Comparison of ENCODE assay signal across 18 cellular contexts in genomic region chr3:13620776-13621365, GRCh38.
A peak's percentile ranks its signal among the peaks of the same experiment; 100 is the strongest.
DNase-seq lines count a peak whose midpoint lies in the region; ATAC-seq and TF ChIP-seq lines count a peak whose summit lies in the region.
"Had no signal": no experiment of that assay in that cellular context is flagged by ENCODE, and none has a peak within 500 bp of the region (broad histone marks: within the 10 kb centered on the region; RNA-seq: fewer than 3 reads in every experiment).

No MANE protein-coding gene starts in this region.

- H3K4me3 Mint-ChIP-seq in CD8-positive, alpha-beta T cell = no peak overlapping the region
- no peak overlapping the region for H3K4me3 Mint-ChIP-seq in effector memory CD8-positive, alpha-beta T cell
- H3K4me3 Mint-ChIP-seq: H9 had no signal

- H2BK5ac ChIP-seq in neuronal stem cell (ENCODE audit: low read length) = peak overlapping the region; percentile 25

- H3K9ac ChIP-seq in neuronal stem cell (ENCODE audit: low read depth, low read length, poor library complexity) = no peak overlapping the region

- ATAC-seq in CD8-positive, alpha-beta T cell = no peak
- ATAC-seq in effector memory CD8-positive, alpha-beta T cell (replicated peaks) = no peak
- ATAC-seq in HG03139 (IDR thresholded peaks at IDR 0.05; ENCODE audit: unreplicated experiment) (no peak), HG03521 (IDR thresholded peaks at IDR 0.05; ENCODE audit: unreplicated experiment) (no peak)
- ATAC-seq: K562, SK-N-SH treated with all-trans-retinoic acid at 6 μM for 48 hours had no signal

- DNase-seq in CD8-positive, alpha-beta T cell = no peak
- no peak for DNase-seq in effector memory CD8-positive, alpha-beta T cell
- DNase-seq in neuronal stem cell (ENCODE audit: low spot score) (no peak), DMS 273 (lab: John Stamatoyannopoulos, UW; ENCODE audit: unreplicated experiment) (no peak)
- DNase-seq: GDM1, H9, NCI-H1105 treated with DMSO at 0.1 percent for 48 hours, NCI-H1694, NCI-H2081 treated with DMSO at 0.1 percent for 48 hours, NCI-H510A, NCI-H774, SIG-M5 had no signal

- CTCF ChIA-PET in CD8-positive, alpha-beta T cell (lab: Charles Lee) = interaction anchor here (1.3 to 2.3 kb wide), 2 partner anchors 11 to 28 kb away, joined by 3 to 7 read pairs; no protein-coding TSS in a partner anchor

- POLR2A ChIA-PET in CD8-positive, alpha-beta T cell (lab: Charles Lee) = no interaction called here

- no peak overlapping the region for H4K91ac ChIP-seq in neuronal stem cell (ENCODE audit: low read depth, low read length, poor library complexity)

- H3K4me2 ChIP-seq in neuronal stem cell (ENCODE audit: insufficient read depth, low read length, poor library complexity, severe bottlenecking) = no peak overlapping the region

- H3K79me1 ChIP-seq in neuronal stem cell (ENCODE audit: low read depth, low read length) = no peaks in the 10 kb centered on the region

- peaks cover 9% of the 10 kb centered on the region for H3K4me1 ChIP-seq in CD8-positive, alpha-beta T cell (ENCODE audit: insufficient read depth, low read length)
- peaks cover 10 to 20% of the 10 kb centered on the region in 2 donors for H3K4me1 ChIP-seq in neuronal stem cell (ENCODE audit: control insufficient read depth in 2 of 2, insufficient read depth in 1 of 2, low read depth in 1 of 2, low read length in 2 of 2)

- H3K4me1 Mint-ChIP-seq in CD8-positive, alpha-beta T cell (ENCODE audit: low read depth) = peaks cover 10% of the 10 kb centered on the region
- H3K4me1 Mint-ChIP-seq in effector memory CD8-positive, alpha-beta T cell (ENCODE audit: low read depth in 2 of 2) = peaks cover 6% of the 10 kb centered on the region in 2 donors

- WGBS in neuronal stem cell (ENCODE audit: extremely low coverage in 2 of 2, insufficient read length in 2 of 2, insufficient replicate concordance in 1 of 2), 2 donors = no CpG with 5 or more reads among the region's 12 CpGs

- no peaks in the 10 kb centered on the region for H3K9me3 ChIP-seq in CD8-positive, alpha-beta T cell (ENCODE audit: low read length)
- H3K9me3 ChIP-seq in KOPT-K1 (ENCODE audit: insufficient read depth, low read length, poor library complexity, severe bottlenecking) = no peaks in the 10 kb centered on the region
- H3K9me3 ChIP-seq in neuronal stem cell (replicated peaks in 1 of 2; ENCODE audit: control insufficient read depth in 2 of 2, insufficient read depth in 1 of 2, low read depth in 1 of 2, low read length in 2 of 2) = no peaks in the 10 kb centered on the region

- H3K27ac Mint-ChIP-seq in CD8-positive, alpha-beta T cell = peak overlapping the region; percentile 94
- peak overlapping the region; percentile 82 to 91 for H3K27ac Mint-ChIP-seq in effector memory CD8-positive, alpha-beta T cell

- peak overlapping the region; percentile 52 for H3K27ac ChIP-seq in CD8-positive, alpha-beta T cell (ENCODE audit: low read depth, low read length)
- H3K27ac ChIP-seq in KOPT-K1 (ENCODE audit: low read depth, low read length, poor library complexity, severe bottlenecking) (peak overlapping the region; percentile 72), neuronal stem cell (replicated peaks; ENCODE audit: low read length) (no peak overlapping the region)
- H3K27ac ChIP-seq: C4-2B had no signal

- H3K14ac ChIP-seq in neuronal stem cell (ENCODE audit: low read length) = no peak overlapping the region

- H2BK15ac ChIP-seq in neuronal stem cell (ENCODE audit: low read length) = no peak overlapping the region

- no peaks in the 10 kb centered on the region for H3K9me3 Mint-ChIP-seq in CD8-positive, alpha-beta T cell
- peaks cover 0 to 4% of the 10 kb centered on the region in 2 donors for H3K9me3 Mint-ChIP-seq in effector memory CD8-positive, alpha-beta T cell
- H3K9me3 Mint-ChIP-seq: H9 had no signal

- H3K4me3 ChIP-seq in CD8-positive, alpha-beta T cell (ENCODE audit: low read depth, low read length) = peak overlapping the region; percentile 26
- H3K4me3 ChIP-seq in neuronal stem cell (ENCODE audit: low read length in 2 of 2) = no peak overlapping the region
- H3K4me3 ChIP-seq: K562 had no signal

- H3K36me3 Mint-ChIP-seq in CD8-positive, alpha-beta T cell = peaks cover 33% of the 10 kb centered on the region
- no peaks in the 10 kb centered on the region for H3K36me3 Mint-ChIP-seq in effector memory CD8-positive, alpha-beta T cell (ENCODE audit: insufficient read depth)

- no peak overlapping the region for H4K8ac ChIP-seq in neuronal stem cell (ENCODE audit: low read depth, low read length)

- no peaks in the 10 kb centered on the region for H3K27me3 Mint-ChIP-seq in CD8-positive, alpha-beta T cell (ENCODE audit: low read depth)
- peaks cover 0 to 5% of the 10 kb centered on the region in 2 donors for H3K27me3 Mint-ChIP-seq in effector memory CD8-positive, alpha-beta T cell

- no peak overlapping the region for H2AK5ac ChIP-seq in neuronal stem cell (ENCODE audit: low read depth, low read length)

- H3K4ac ChIP-seq in neuronal stem cell (ENCODE audit: low read length) = no peak overlapping the region

- H2BK120ac ChIP-seq in neuronal stem cell (ENCODE audit: low read depth, low read length) = no peak overlapping the region

- no peak overlapping the region for H2BK12ac ChIP-seq in neuronal stem cell (ENCODE audit: low read length)

- intact Hi-C loops in CD8-positive, alpha-beta T cell (cut with DNase I, micrococcal nuclease) = no loop called here

- H3K23ac ChIP-seq in neuronal stem cell (ENCODE audit: low read depth, low read length, poor library complexity) = no peak overlapping the region

- H2AFZ ChIP-seq in neuronal stem cell (ENCODE audit: low read length) = no peak overlapping the region

- H3K36me3 ChIP-seq in CD8-positive, alpha-beta T cell (ENCODE audit: insufficient read depth, low read length) = no peaks in the 10 kb centered on the region
- no peaks in the 10 kb centered on the region for H3K36me3 ChIP-seq in KOPT-K1 (ENCODE audit: insufficient read depth, low read length)
- H3K36me3 ChIP-seq in neuronal stem cell (replicated peaks in 1 of 2; ENCODE audit: control insufficient read depth in 2 of 2, insufficient read depth in 2 of 2, low read length in 2 of 2) = no peaks in the 10 kb centered on the region

- no peaks in the 10 kb centered on the region for H3K27me3 ChIP-seq in CD8-positive, alpha-beta T cell (ENCODE audit: insufficient read depth, low read length)
- H3K27me3 ChIP-seq in neuronal stem cell (ENCODE audit: control insufficient read depth in 3 of 3, insufficient read depth in 3 of 3, low read depth in 1 of 3, low read length in 3 of 3) = no peaks in the 10 kb centered on the region

- no peak for TF ChIP-seq CTCF in CD8-positive, alpha-beta T cell (IDR thresholded peaks at IDR 0.05)

- no peak overlapping the region for H3K18ac ChIP-seq in neuronal stem cell (ENCODE audit: low read length)
